9 cellular contexts compared by ENCODE assay signal in genomic region chr1:157403203-157403602, GRCh38.
DNase-seq lines count a peak whose midpoint lies in the region; ATAC-seq and TF ChIP-seq lines count a peak whose summit lies in the region.
"Had no signal": no experiment of that assay in that cellular context is flagged by ENCODE, and none has a peak within 500 bp of the region (broad histone marks: within the 10 kb centered on the region; RNA-seq: fewer than 3 reads in every experiment).

No MANE protein-coding gene starts in this region.

- H3K4me3 ChIP-seq in endodermal cell (ENCODE audit: low read length) (no peak overlapping the region), smooth muscle cell (no peak overlapping the region)

- H3K4me1 ChIP-seq in endodermal cell (ENCODE audit: control insufficient read depth, insufficient read depth, low read length) (peaks cover 13% of the 10 kb centered on the region), smooth muscle cell (ENCODE audit: low read depth) (no peaks in the 10 kb centered on the region)

- POLR2A ChIA-PET in naive thymus-derived CD8-positive, alpha-beta T cell (lab: Charles Lee), result no interaction called here

- H3K9me3 Mint-ChIP-seq in endodermal cell, result no peaks in the 10 kb centered on the region
- no peaks in the 10 kb centered on the region for H3K9me3 Mint-ChIP-seq in naive thymus-derived CD8-positive, alpha-beta T cell

- H3K27ac ChIP-seq in endodermal cell (ENCODE audit: low read depth, low read length), result no peak overlapping the region
- H3K27ac ChIP-seq in smooth muscle cell (ENCODE audit: low read depth), result no peak overlapping the region

- H3K4me1 Mint-ChIP-seq in endodermal cell, result peaks cover 39% of the 10 kb centered on the region
- H3K4me1 Mint-ChIP-seq in naive thymus-derived CD8-positive, alpha-beta T cell, result peaks cover 0 to 43% (median 0%) of the 10 kb centered on the region in 4 donors

- ATAC-seq in GM21723 (IDR thresholded peaks at IDR 0.05; ENCODE audit: unreplicated experiment), result peak; percentile 83
- ATAC-seq in naive thymus-derived CD8-positive, alpha-beta T cell, result no peak

- WGBS in endodermal cell (ENCODE audit: insufficient coverage in 1 of 2, insufficient read length in 1 of 2), 2 experiments, result 75 to 80% methylated on average over 4 to 6 of the region's 6 CpGs
- 70% methylated on average over 6 of the region's 6 CpGs for WGBS in smooth muscle cell (ENCODE audit: low lambda C conversion rate)

- H3K79me2 ChIP-seq in smooth muscle cell (ENCODE audit: low read depth), result no peaks in the 10 kb centered on the region

- H3K27me3 ChIP-seq in endodermal cell (ENCODE audit: control insufficient read depth, insufficient read depth, low read length, poor library complexity, severe bottlenecking) (no peaks in the 10 kb centered on the region), smooth muscle cell (ENCODE audit: low read depth) (no peaks in the 10 kb centered on the region)

- no peak overlapping the region for H3K4me2 ChIP-seq in smooth muscle cell

- DNase-seq in GM10266 (ENCODE audit: extremely low spot score), result peak; percentile 26
- DNase-seq in M059J (ENCODE audit: low read depth), result peak; percentile 29
- peak; percentile 85 for DNase-seq in endodermal cell
- no peak for DNase-seq in naive thymus-derived CD8-positive, alpha-beta T cell
- no peak for DNase-seq in smooth muscle cell (lab: John Stamatoyannopoulos, UW; ENCODE audit: unreplicated experiment)
- DNase-seq in stimulated activated CD4-positive, alpha-beta T cell treated with anti-CD3 and anti-CD28 coated beads, Interleukin-15, amount 100 ng/mL, for 24 hours, result no peak
- DNase-seq in cerebellum (ENCODE audit: low spot score), result no peak
- DNase-seq: right cardiac atrium had no signal

- no peak overlapping the region for H2AFZ ChIP-seq in smooth muscle cell (ENCODE audit: low read depth)

- no peaks in the 10 kb centered on the region for H4K20me1 ChIP-seq in smooth muscle cell (ENCODE audit: low read depth)

- no peak overlapping the region for H3K27ac Mint-ChIP-seq in endodermal cell
- H3K27ac Mint-ChIP-seq in naive thymus-derived CD8-positive, alpha-beta T cell, result no peak overlapping the region

- H3K9me3 ChIP-seq in endodermal cell (ENCODE audit: control insufficient read depth, low read length) (no peaks in the 10 kb centered on the region), smooth muscle cell (replicated peaks; ENCODE audit: low read depth) (no peaks in the 10 kb centered on the region)

- no peaks in the 10 kb centered on the region for H3K36me3 ChIP-seq in endodermal cell (ENCODE audit: control insufficient read depth, insufficient read depth, low read length)
- H3K36me3 ChIP-seq in smooth muscle cell (ENCODE audit: low read depth), result no peaks in the 10 kb centered on the region

- no peak for TF ChIP-seq CTCF in GM10266 (IDR thresholded peaks at IDR 0.05; ENCODE audit: control insufficient read depth, insufficient read depth, low read depth, missing control alignments)
- no peak for TF ChIP-seq CTCF in endodermal cell (conservative IDR thresholded peaks at IDR 0.05)
- no peak for TF ChIP-seq CTCF in smooth muscle cell (IDR thresholded peaks at IDR 0.05; ENCODE audit: borderline replicate concordance, insufficient read depth, poor library complexity, severe bottlenecking)

- no peak overlapping the region for H3K9ac ChIP-seq in endodermal cell (ENCODE audit: extremely low read depth, low read length, poor library complexity, severe bottlenecking)
- H3K9ac ChIP-seq in smooth muscle cell (ENCODE audit: low read depth), result no peak overlapping the region

- no peak overlapping the region for H3K4me3 Mint-ChIP-seq in endodermal cell
- H3K4me3 Mint-ChIP-seq in naive thymus-derived CD8-positive, alpha-beta T cell, result no peak overlapping the region

- no peaks in the 10 kb centered on the region for H3K36me3 Mint-ChIP-seq in endodermal cell (ENCODE audit: low read depth)
- H3K36me3 Mint-ChIP-seq in naive thymus-derived CD8-positive, alpha-beta T cell, result no peaks in the 10 kb centered on the region

- no peaks in the 10 kb centered on the region for H3K27me3 Mint-ChIP-seq in endodermal cell (ENCODE audit: insufficient read depth)
- H3K27me3 Mint-ChIP-seq in naive thymus-derived CD8-positive, alpha-beta T cell, result peaks cover 15 to 62% (median 28%) of the 10 kb centered on the region in 5 donors

- no peaks in the 10 kb centered on the region for H3F3A ChIP-seq in smooth muscle cell (ENCODE audit: low read depth)

Comparison
In these comparisons a context has a peak if more than half of its experiments do, and no peak if none do; other contexts are left out.
1. DNase-seq: peak in GM10266 (single experiment), M059J (single experiment) and endodermal cell (single experiment); none in naive thymus-derived CD8-positive, alpha-beta T cell (0 of 10), smooth muscle cell (single experiment), stimulated activated CD4-positive, alpha-beta T cell treated with anti-CD3 and anti-CD28 coated beads, Interleukin-15, amount 100 ng/mL, for 24 hours (single experiment) and cerebellum (single experiment).